3 cellular contexts compared by ENCODE assay signal in genomic region chr6:108507316-108507715, GRCh38.
TF ChIP-seq lines count a peak whose summit lies in the region.

No MANE protein-coding gene starts in this region.

TF ChIP-seq in A549, 52 proteins besides CTCF, POLR2A, EP300 and RAD21:
- peak; percentile 80 for TF ChIP-seq MAFK (IDR thresholded peaks at IDR 0.05; ENCODE audit: partially characterized antibody)
- no peak for TF ChIP-seq FOSL2 (IDR thresholded peaks at IDR 0.05)
- TF ChIP-seq FOSL2 (CRISPR knock-in tag; IDR thresholded peaks at IDR 0.05), result no peak

TF ChIP-seq in IMR-90, 13 proteins besides CTCF, POLR2A, EP300 and RAD21:
- no peak for TF ChIP-seq RCOR1 (IDR thresholded peaks at IDR 0.05; ENCODE audit: insufficient replicate concordance, low read length)
- TF ChIP-seq MAFK (IDR thresholded peaks at IDR 0.05; ENCODE audit: low read depth, low read length), result peak; percentile 84

TF ChIP-seq in K562, 482 proteins besides CTCF, POLR2A, EP300 and RAD21:
- TF ChIP-seq MAFK (IDR thresholded peaks at IDR 0.05; ENCODE audit: low read length) (peak; percentile 60; the same call in 1 of the 2 replicates), C11orf30 (IDR thresholded peaks at IDR 0.05; ENCODE audit: low read depth) (peak; percentile 77), KDM5B (IDR thresholded peaks at IDR 0.05; ENCODE audit: insufficient replicate concordance, low read depth, low read length) (no peak), KLF16 (IDR thresholded peaks at IDR 0.05) (no peak), SNRNP70 (optimal IDR thresholded peaks at IDR 0.05; ENCODE audit: low read depth, low read length) (no peak), BRD9 (IDR thresholded peaks at IDR 0.05; ENCODE audit: low read depth, partially characterized antibody) (no peak), ZNF609 (CRISPR knock-in tag; IDR thresholded peaks at IDR 0.05; ENCODE audit: borderline replicate concordance) (no peak), MAFF (IDR thresholded peaks at IDR 0.05; ENCODE audit: low read length) (peak; percentile 65), ZC3H4 (CRISPR knock-in tag; IDR thresholded peaks at IDR 0.05; ENCODE audit: borderline replicate concordance) (no peak), ZNF384 (IDR thresholded peaks at IDR 0.05; ENCODE audit: low read depth, low read length) (no peak), MAFG (tag; conservative IDR thresholded peaks at IDR 0.05) (peak; percentile 60), FOXP1 (CRISPR knock-in tag; IDR thresholded peaks at IDR 0.05) (no peak), ZNF316 (IDR thresholded peaks at IDR 0.05) (peak; percentile 88)
